ENCODE assay signal across 2 cellular contexts in genomic region chr10:8122970-8123369, GRCh38.
TF ChIP-seq lines count a peak whose summit lies in the region.

No MANE protein-coding gene starts in this region.

TF ChIP-seq in HEK293, 187 proteins besides CTCF, POLR2A, EP300 and RAD21 (continued from another document):
- TF ChIP-seq PBX3 (CRISPR knock-in tag; IDR thresholded peaks at IDR 0.05) (no peak), ZXDB (tag by site-specific recombination; IDR thresholded peaks at IDR 0.05) (no peak), AEBP2 (tag by site-specific recombination; IDR thresholded peaks at IDR 0.05; ENCODE audit: borderline replicate concordance) (no peak), HOXA7 (CRISPR knock-in tag; IDR thresholded peaks at IDR 0.05; ENCODE audit: borderline replicate concordance) (no peak), ZBTB44 (tag by site-specific recombination; IDR thresholded peaks at IDR 0.05) (no peak)

TF ChIP-seq in K562, 482 proteins besides CTCF, POLR2A, EP300 and RAD21 (continued from another document):
- TF ChIP-seq CTCFL (IDR thresholded peaks at IDR 0.05; ENCODE audit: borderline replicate concordance, insufficient read depth, low read depth, low read length, poor library complexity, severe bottlenecking) (no peak), NFRKB (IDR thresholded peaks at IDR 0.05; ENCODE audit: low read depth) (no peak), MTA1 (IDR thresholded peaks at IDR 0.05; ENCODE audit: borderline replicate concordance) (peak; percentile 28; the same call in 1 of the 2 replicates), MYBL2 (IDR thresholded peaks at IDR 0.05; ENCODE audit: low read depth) (no peak), MYBL2 (CRISPR knock-in tag; IDR thresholded peaks at IDR 0.05; ENCODE audit: borderline replicate concordance) (no peak), DACH1 (IDR thresholded peaks at IDR 0.05; ENCODE audit: partially characterized antibody) (peak; percentile 90), SNRNP70 (optimal IDR thresholded peaks at IDR 0.05; ENCODE audit: low read depth, low read length) (no peak), DDX20 (tag; IDR thresholded peaks at IDR 0.05; ENCODE audit: low read depth) (no peak), BCOR (IDR thresholded peaks at IDR 0.05) (peak; percentile 46; the same call in 1 of the 2 replicates), RFX1 (IDR thresholded peaks at IDR 0.05) (no peak), PRPF4 (IDR thresholded peaks at IDR 0.05; ENCODE audit: insufficient read depth, low read depth, low read length, poor library complexity, severe bottlenecking) (no peak), CBFA2T2 (conservative IDR thresholded peaks at IDR 0.05) (no peak), FOXK1 (CRISPR knock-in tag; IDR thresholded peaks at IDR 0.05; ENCODE audit: borderline replicate concordance) (no peak), PHF21A (IDR thresholded peaks at IDR 0.05; ENCODE audit: borderline replicate concordance, low read depth) (no peak), ADNP (tag; IDR thresholded peaks at IDR 0.05) (no peak), ZBTB2 (IDR thresholded peaks at IDR 0.05) (peak; percentile 85)
